Comparison of ENCODE assay signal across 22 cellular contexts in the genomic region with DNA sequence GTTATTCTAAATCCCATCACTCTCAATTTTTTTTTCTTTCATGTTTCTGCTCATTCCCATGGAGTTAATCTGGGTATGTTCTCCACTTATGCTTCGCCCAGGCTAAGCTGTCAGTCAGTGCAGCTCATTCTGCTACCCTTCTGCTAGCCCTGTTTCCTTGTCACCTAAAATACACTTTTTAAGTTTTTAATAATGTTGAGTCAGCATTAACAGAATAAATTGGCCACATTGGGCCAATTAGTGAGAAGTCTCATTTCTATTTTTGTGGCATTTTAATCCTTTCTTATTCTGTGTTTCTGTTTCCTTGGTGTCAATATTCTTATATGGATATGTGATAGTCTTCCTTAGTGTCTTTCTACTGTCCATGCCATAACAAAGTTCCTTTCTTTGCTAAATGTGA.
"Had no signal": no experiment of that assay in that cellular context is flagged by ENCODE, and none has a peak within 500 bp of the region (broad histone marks: within the 10 kb centered on the region; RNA-seq: fewer than 3 reads in every experiment).

No MANE protein-coding gene starts in this region.

- H3K4me2 ChIP-seq: hepatocyte had no signal

- H3K27me3 ChIP-seq: heart right ventricle, hepatocyte, ovary, right atrium auricular region, sigmoid colon, spleen, suprapubic skin, tibial artery, upper lobe of right lung had no signal

- H3K9me3 ChIP-seq: heart right ventricle, left ventricle myocardium inferior, ovary, right atrium auricular region, sigmoid colon, suprapubic skin, thoracic aorta, tibial artery, upper lobe of right lung had no signal

- H3K4me1 Mint-ChIP-seq: naive thymus-derived CD8-positive, alpha-beta T cell; stimulated activated effector memory CD8-positive, alpha-beta T cell treated with anti-CD3 and anti-CD28 coated beads, Interleukin-12 subunit alpha, Interleukin-12 subunit beta, amount 100 ng/mL, for 72 hours had no signal

- ATAC-seq: heart right ventricle; naive thymus-derived CD8-positive, alpha-beta T cell; stimulated activated effector memory CD8-positive, alpha-beta T cell treated with anti-CD3 and anti-CD28 coated beads, Interleukin-12 subunit alpha, Interleukin-12 subunit beta, amount 100 ng/mL, for 72 hours; upper lobe of right lung had no signal

- H3K36me3 Mint-ChIP-seq: stimulated activated effector memory CD8-positive, alpha-beta T cell treated with anti-CD3 and anti-CD28 coated beads, Interleukin-12 subunit alpha, Interleukin-12 subunit beta, amount 100 ng/mL, for 72 hours had no signal

- H2AFZ ChIP-seq: hepatocyte had no signal

- H3K36me3 ChIP-seq: heart right ventricle, left ventricle myocardium inferior, ovary, right atrium auricular region, sigmoid colon, spleen, suprapubic skin, thoracic aorta, tibial artery, upper lobe of right lung had no signal

- H3K27ac ChIP-seq: heart right ventricle, hepatocyte, left ventricle myocardium inferior, ovary, right atrium auricular region, sigmoid colon, spleen, suprapubic skin, thoracic aorta, tibial artery, upper lobe of right lung had no signal

- H3K4me1 ChIP-seq: heart right ventricle, left ventricle myocardium inferior, right atrium auricular region, sigmoid colon, spleen, suprapubic skin, tibial artery, upper lobe of right lung had no signal

- DNase-seq: heart right ventricle; islet precursor cell; left ventricle myocardium inferior; naive thymus-derived CD8-positive, alpha-beta T cell; nephron progenitor cell; ovary; sigmoid colon; small intestine; spleen; stimulated activated CD4-positive, alpha-beta T cell treated with anti-CD3 and anti-CD28 coated beads, Interleukin-4, amount 100 ng/mL, for 24 hours; stimulated activated naive CD4-positive, alpha-beta T cell; tibial artery; trophoblast cell; upper lobe of right lung had no signal

- H3K27ac Mint-ChIP-seq: naive thymus-derived CD8-positive, alpha-beta T cell; nephron progenitor cell; progenitor cell of endocrine pancreas; stimulated activated effector memory CD8-positive, alpha-beta T cell treated with anti-CD3 and anti-CD28 coated beads, Interleukin-12 subunit alpha, Interleukin-12 subunit beta, amount 100 ng/mL, for 72 hours; stimulated activated naive CD8-positive, alpha-beta T cell treated with anti-CD3 and anti-CD28 coated beads, Interleukin-15, Interleukin-2, amounts not matched to agents 100 ng/mL and 50 ng/mL, for 24 hours had no signal

- H3K79me2 ChIP-seq: hepatocyte had no signal

- H3K4me3 Mint-ChIP-seq: naive thymus-derived CD8-positive, alpha-beta T cell; nephron progenitor cell; stimulated activated effector memory CD8-positive, alpha-beta T cell treated with anti-CD3 and anti-CD28 coated beads, Interleukin-12 subunit alpha, Interleukin-12 subunit beta, amount 100 ng/mL, for 72 hours; stimulated activated naive CD8-positive, alpha-beta T cell treated with anti-CD3 and anti-CD28 coated beads, Interleukin-15, Interleukin-2, amounts not matched to agents 100 ng/mL and 50 ng/mL, for 24 hours had no signal

- H3K27me3 Mint-ChIP-seq: naive thymus-derived CD8-positive, alpha-beta T cell; progenitor cell of endocrine pancreas; stimulated activated naive CD8-positive, alpha-beta T cell treated with anti-CD3 and anti-CD28 coated beads, Interleukin-15, Interleukin-2, amounts not matched to agents 100 ng/mL and 50 ng/mL, for 24 hours had no signal

- H3K4me3 ChIP-seq: heart right ventricle, hepatocyte, left ventricle myocardium inferior, lung, ovary, right atrium auricular region, sigmoid colon, spleen, suprapubic skin, thoracic aorta, tibial artery, upper lobe of right lung had no signal
